ENCODE assay signal across 26 cellular contexts in genomic region chr4:149713031-149713430, GRCh38.
"Had no signal": no experiment of that assay in that cellular context is flagged by ENCODE, and none has a peak within 500 bp of the region (broad histone marks: within the 10 kb centered on the region; RNA-seq: fewer than 3 reads in every experiment).

No MANE protein-coding gene starts in this region.

- H3K27ac ChIP-seq: ascending aorta, breast epithelium, cardiac muscle cell, colonic mucosa had no signal

- H3K27ac Mint-ChIP-seq: activated CD4-positive, alpha-beta memory T cell treated with anti-CD3 and anti-CD28 coated beads for 36 hours; activated CD4-positive, alpha-beta T cell treated with anti-CD3 and anti-CD28 coated beads for 36 hours; activated CD4-positive, alpha-beta T cell treated with anti-CD3 and anti-CD28 coated beads, Interleukin-2, amount 10 ng/mL, durations not matched to agents 24 days and 14 days; activated CD8-positive, alpha-beta memory T cell treated with anti-CD3 and anti-CD28 coated beads, Interleukin-2, amount 10 ng/mL, durations not matched to agents 7 days and 5 days; activated CD8-positive, alpha-beta T cell treated with anti-CD3 and anti-CD28 coated beads, Interleukin-2, amount 10 ng/mL, durations not matched to agents 7 days and 5 days; activated naive CD4-positive, alpha-beta T cell treated with anti-CD3 and anti-CD28 coated beads, Interleukin-2, amount 10 ng/mL, durations not matched to agents 7 days and 5 days; activated naive CD4-positive, alpha-beta T cell treated with anti-CD3 and anti-CD28 coated beads, Interleukin-2, amount 50 U/mL, for 72 hours; activated naive CD8-positive, alpha-beta T cell treated with anti-CD3 and anti-CD28 coated beads, Interleukin-2, amount 10 ng/mL, durations not matched to agents 7 days and 5 days; activated T-cell treated with anti-CD3 and anti-CD28 coated beads, Interleukin-2, amount 50 U/mL, for 72 hours; brain had no signal

- H3K36me3 Mint-ChIP-seq: activated CD4-positive, alpha-beta memory T cell treated with anti-CD3 and anti-CD28 coated beads for 36 hours; activated CD8-positive, alpha-beta memory T cell treated with anti-CD3 and anti-CD28 coated beads, Interleukin-2, amount 10 ng/mL, durations not matched to agents 7 days and 5 days; activated naive CD4-positive, alpha-beta T cell treated with anti-CD3 and anti-CD28 coated beads, Interleukin-2, amount 10 ng/mL, durations not matched to agents 7 days and 5 days; activated naive CD4-positive, alpha-beta T cell treated with anti-CD3 and anti-CD28 coated beads, Interleukin-2, amount 50 U/mL, for 72 hours; activated naive CD8-positive, alpha-beta T cell treated with anti-CD3 and anti-CD28 coated beads, Interleukin-2, amount 10 ng/mL, durations not matched to agents 7 days and 5 days; brain had no signal

- DNase-seq: activated CD4-positive, alpha-beta memory T cell treated with anti-CD3 and anti-CD28 coated beads for 36 hours; activated CD4-positive, alpha-beta T cell treated with anti-CD3 and anti-CD28 coated beads for 36 hours; activated CD4-positive, alpha-beta T cell treated with anti-CD3 and anti-CD28 coated beads, Interleukin-2, amount 10 ng/mL, durations not matched to agents 24 days and 14 days; activated CD4-positive, CD25-positive, alpha-beta regulatory T cell; activated CD4-positive, CD25-positive, alpha-beta regulatory T cell treated with anti-CD3 and anti-CD28 coated beads, Interleukin-2, amount 50 U/mL, for 72 hours; activated CD8-positive, alpha-beta memory T cell treated with anti-CD3 and anti-CD28 coated beads, Interleukin-2, amount 10 ng/mL, durations not matched to agents 7 days and 5 days; activated CD8-positive, alpha-beta memory T cell treated with anti-CD3 and anti-CD28 coated beads, Interleukin-2, amount 50 U/mL, for 4 hours; activated CD8-positive, alpha-beta T cell treated with anti-CD3 and anti-CD28 coated beads, Interleukin-2, amount 10 ng/mL, durations not matched to agents 7 days and 5 days; activated gamma-delta T cell; activated naive CD4-positive, alpha-beta T cell; activated naive CD4-positive, alpha-beta T cell treated with anti-CD3 and anti-CD28 coated beads, Interleukin-2, amount 10 ng/mL, durations not matched to agents 7 days and 5 days; activated naive CD8-positive, alpha-beta T cell treated with anti-CD3 and anti-CD28 coated beads, Interleukin-2, amount 10 ng/mL, durations not matched to agents 7 days and 5 days; activated T-cell treated with anti-CD3 and anti-CD28 coated beads, Interleukin-2, amount 50 U/mL, for 1 hour; activated T-cell treated with anti-CD3 and anti-CD28 coated beads, Interleukin-2, amount 50 U/mL, for 72 hours; central memory CD4-positive, alpha-beta T cell; cerebellar nuclear complex; colonic mucosa; effector CD8-positive, alpha-beta T cell; foreskin fibroblast; T-helper 2 cell had no signal

- H3K9me3 ChIP-seq: ascending aorta, colonic mucosa had no signal

- H3K27me3 Mint-ChIP-seq: activated CD4-positive, alpha-beta memory T cell treated with anti-CD3 and anti-CD28 coated beads for 36 hours; activated CD4-positive, alpha-beta T cell treated with anti-CD3 and anti-CD28 coated beads for 36 hours; activated CD4-positive, alpha-beta T cell treated with anti-CD3 and anti-CD28 coated beads, Interleukin-2, amount 10 ng/mL, durations not matched to agents 24 days and 14 days; activated CD8-positive, alpha-beta memory T cell treated with anti-CD3 and anti-CD28 coated beads, Interleukin-2, amount 10 ng/mL, durations not matched to agents 7 days and 5 days; activated naive CD4-positive, alpha-beta T cell treated with anti-CD3 and anti-CD28 coated beads, Interleukin-2, amount 10 ng/mL, durations not matched to agents 7 days and 5 days; activated naive CD8-positive, alpha-beta T cell treated with anti-CD3 and anti-CD28 coated beads, Interleukin-2, amount 10 ng/mL, durations not matched to agents 7 days and 5 days; brain had no signal

- ATAC-seq: activated CD4-positive, alpha-beta T cell treated with anti-CD3 and anti-CD28 coated beads for 36 hours; activated CD8-positive, alpha-beta memory T cell treated with anti-CD3 and anti-CD28 coated beads, Interleukin-2, amount 10 ng/mL, durations not matched to agents 7 days and 5 days; activated CD8-positive, alpha-beta T cell treated with anti-CD3 and anti-CD28 coated beads, Interleukin-2, amount 10 ng/mL, durations not matched to agents 7 days and 5 days; activated naive CD4-positive, alpha-beta T cell treated with anti-CD3 and anti-CD28 coated beads, Interleukin-2, amount 50 U/mL, for 72 hours; activated T-cell treated with anti-CD3 and anti-CD28 coated beads, Interleukin-2, amount 50 U/mL, for 72 hours; esophagus mucosa had no signal

- H3K36me3 ChIP-seq: ascending aorta, breast epithelium, cardiac muscle cell, colonic mucosa had no signal

- H3K9me3 Mint-ChIP-seq: activated CD4-positive, alpha-beta memory T cell treated with anti-CD3 and anti-CD28 coated beads for 36 hours had no signal

- H3K27me3 ChIP-seq: ascending aorta, breast epithelium, cardiac muscle cell, colonic mucosa had no signal

- H3K4me3 Mint-ChIP-seq: activated CD4-positive, alpha-beta memory T cell treated with anti-CD3 and anti-CD28 coated beads for 36 hours; activated CD4-positive, alpha-beta T cell treated with anti-CD3 and anti-CD28 coated beads for 36 hours; activated CD4-positive, alpha-beta T cell treated with anti-CD3 and anti-CD28 coated beads, Interleukin-2, amount 10 ng/mL, durations not matched to agents 24 days and 14 days; activated CD8-positive, alpha-beta memory T cell treated with anti-CD3 and anti-CD28 coated beads, Interleukin-2, amount 10 ng/mL, durations not matched to agents 7 days and 5 days; activated CD8-positive, alpha-beta T cell treated with anti-CD3 and anti-CD28 coated beads, Interleukin-2, amount 10 ng/mL, durations not matched to agents 7 days and 5 days; activated naive CD4-positive, alpha-beta T cell treated with anti-CD3 and anti-CD28 coated beads, Interleukin-2, amount 10 ng/mL, durations not matched to agents 7 days and 5 days; activated naive CD8-positive, alpha-beta T cell treated with anti-CD3 and anti-CD28 coated beads, Interleukin-2, amount 10 ng/mL, durations not matched to agents 7 days and 5 days; activated T-cell treated with anti-CD3 and anti-CD28 coated beads, Interleukin-2, amount 50 U/mL, for 72 hours; brain had no signal

- H3K4me1 Mint-ChIP-seq: activated CD4-positive, alpha-beta T cell treated with anti-CD3 and anti-CD28 coated beads for 36 hours; activated CD4-positive, alpha-beta T cell treated with anti-CD3 and anti-CD28 coated beads, Interleukin-2, amount 10 ng/mL, durations not matched to agents 24 days and 14 days; activated CD8-positive, alpha-beta memory T cell treated with anti-CD3 and anti-CD28 coated beads, Interleukin-2, amount 10 ng/mL, durations not matched to agents 7 days and 5 days; activated naive CD4-positive, alpha-beta T cell treated with anti-CD3 and anti-CD28 coated beads, Interleukin-2, amount 10 ng/mL, durations not matched to agents 7 days and 5 days; activated naive CD8-positive, alpha-beta T cell treated with anti-CD3 and anti-CD28 coated beads, Interleukin-2, amount 10 ng/mL, durations not matched to agents 7 days and 5 days; brain had no signal

- H3K4me1 ChIP-seq: breast epithelium, colonic mucosa had no signal

- H3K4me3 ChIP-seq: ascending aorta, breast epithelium, cardiac muscle cell, colonic mucosa had no signal
